Comparison of ENCODE assay signal across 8 cellular contexts in genomic region chr1:203626910-203627246, GRCh38. TPM values are rescaled to one million over a fixed set of nuclear protein-coding genes. Genes with fewer than 3 reads are reported as not detected.
DNase-seq lines count a peak whose midpoint lies in the region; ATAC-seq, FAIRE-seq and TF ChIP-seq lines count a peak whose summit lies in the region.

No MANE protein-coding gene starts in this region.

- no peak overlapping the region for H3K9ac ChIP-seq in parathyroid adenoma

- no peaks in the 10 kb centered on the region for H3K9me3 ChIP-seq in SJCRH30 (replicated peaks)
- no peaks in the 10 kb centered on the region for H3K9me3 ChIP-seq in parathyroid adenoma (ENCODE audit: control insufficient read depth, low read length)

- FAIRE-seq in RCC 7860 (lab: Jason Lieb, UNC), result no peak

- peak overlapping the region; percentile 89 for H2AFZ ChIP-seq in parathyroid adenoma

- no peak for TF ChIP-seq CTCF in fibroblast of mammary gland (conservative IDR thresholded peaks at IDR 0.05; ENCODE audit: control insufficient read depth, insufficient read depth, low read depth, low read length)
- TF ChIP-seq CTCF in parathyroid adenoma (IDR thresholded peaks at IDR 0.05), result no peak

- H3K27ac ChIP-seq in SJCRH30 (peak overlapping the region; percentile 55), parathyroid adenoma (peak overlapping the region; percentile 78)

- DNase-seq in H7, result peak; percentile 83
- DNase-seq in SJCRH30, result no peak
- DNase-seq in fibroblast of mammary gland (ENCODE audit: low read depth), result no peak
- no peak for DNase-seq in RCC 7860 (ENCODE audit: low spot score)
- no peak for DNase-seq in DMS79 treated with DMSO at 0.1 percent for 48 hours (lab: John Stamatoyannopoulos, UW)
- no peak for DNase-seq in pons (ENCODE audit: low spot score)

- H3K36me3 ChIP-seq in H7 (replicated peaks; ENCODE audit: control insufficient read depth, insufficient read depth, low read length) (no peaks in the 10 kb centered on the region), SJCRH30 (no peaks in the 10 kb centered on the region; the same call in 1 of the 2 replicates), parathyroid adenoma (ENCODE audit: control insufficient read depth, insufficient read depth, low read length) (no peaks in the 10 kb centered on the region)

- H3K79me2 ChIP-seq in parathyroid adenoma, result peaks cover 7% of the 10 kb centered on the region

- peaks cover 25% of the 10 kb centered on the region for H3K27me3 ChIP-seq in H7 (ENCODE audit: control insufficient read depth, insufficient read depth, low read length)
- no peaks in the 10 kb centered on the region for H3K27me3 ChIP-seq in SJCRH30
- H3K27me3 ChIP-seq in parathyroid adenoma (ENCODE audit: control insufficient read depth, insufficient read depth, low read length), result no peaks in the 10 kb centered on the region

- H3K4me3 ChIP-seq in H7 (ENCODE audit: insufficient read depth, low read depth, low read length) (peak overlapping the region; percentile 66), SJCRH30 (peak overlapping the region; percentile 60), fibroblast of mammary gland (ENCODE audit: control insufficient read depth, low read depth, low read length) (peak overlapping the region; percentile 96), parathyroid adenoma (ENCODE audit: low read depth, low read length) (peak overlapping the region; percentile 60)

- no peak for ATAC-seq in HG02623 (IDR thresholded peaks at IDR 0.05; ENCODE audit: unreplicated experiment)

- H3K4me2 ChIP-seq in parathyroid adenoma (ENCODE audit: low read length), result peak overlapping the region; percentile 82

- H3K4me1 ChIP-seq in SJCRH30 (peaks cover 8% of the 10 kb centered on the region), parathyroid adenoma (peaks cover 3% of the 10 kb centered on the region)

RNA-seq across cellular contexts. Expression of gene ATP2B4, which starts 0.2 kb away (rescaled TPM):
- 26.5 and 32.1 TPM in 2 replicates for total RNA-seq in H7 (2014; rRNA removed; shearing (Covaris generic))
- 42.5 and 44.4 TPM in 2 replicates for total RNA-seq in SJCRH30 (2014; rRNA removed; shearing (Covaris generic))
